In genomic region chr12:132239392-132239791, GRCh38 we compare ENCODE assay signal across 26 cellular contexts.
"Had no signal": no experiment of that assay in that cellular context is flagged by ENCODE, and none has a peak within 500 bp of the region (broad histone marks: within the 10 kb centered on the region; RNA-seq: fewer than 3 reads in every experiment).

No MANE protein-coding gene starts in this region.

- H3K36me3 Mint-ChIP-seq: activated naive CD4-positive, alpha-beta T cell treated with anti-CD3 and anti-CD28 coated beads, Interleukin-2, amount 50 U/mL, for 72 hours; WTC11 had no signal

- H3K4me1 ChIP-seq: ascending aorta, body of pancreas, Peyer's patch, SJSA1 had no signal

- H3K27me3 Mint-ChIP-seq: activated naive CD8-positive, alpha-beta T cell treated with anti-CD3 and anti-CD28 coated beads, Interleukin-2, amount 50 U/mL, for 24 hours had no signal

- H3K4me1 Mint-ChIP-seq: activated naive CD8-positive, alpha-beta T cell treated with anti-CD3 and anti-CD28 coated beads, Interleukin-2, amount 50 U/mL, for 24 hours; WTC11 had no signal

- H3K4me3 ChIP-seq: ascending aorta, body of pancreas, Peyer's patch, SJSA1 had no signal

- H3K4me3 Mint-ChIP-seq: activated CD8-positive, alpha-beta T cell treated with anti-CD3 and anti-CD28 coated beads, Interleukin-2, amount 10 ng/mL, durations not matched to agents 7 days and 5 days; activated naive CD8-positive, alpha-beta T cell treated with anti-CD3 and anti-CD28 coated beads, Interleukin-2, amount 50 U/mL, for 24 hours; T-helper 1 cell treated with Interleukin-12 subunit alpha and Interleukin-12 subunit beta and Interleukin-4 antibody, amounts not matched to agents 30 μg/mL and 1 μg/mL, for 36 hours; WTC11 had no signal

- H3K27me3 ChIP-seq: ascending aorta, body of pancreas, Peyer's patch, SJSA1 had no signal

- DNase-seq: activated CD4-positive, alpha-beta T cell treated with anti-CD3 and anti-CD28 coated beads for 48 hours; activated CD4-positive, alpha-beta T cell treated with anti-CD3 and anti-CD28 coated beads, Interleukin-2, amount 50 U/mL, for 4 hours; activated CD4-positive, CD25-positive, alpha-beta regulatory T cell treated with anti-CD3 and anti-CD28 coated beads, Interleukin-2, amount 50 U/mL, for 72 hours; activated CD8-positive, alpha-beta memory T cell treated with anti-CD3 and anti-CD28 coated beads, Interleukin-2, amount 50 U/mL, for 48 hours; activated CD8-positive, alpha-beta T cell treated with anti-CD3 and anti-CD28 coated beads, Interleukin-2, amount 10 ng/mL, durations not matched to agents 7 days and 5 days; activated effector memory CD4-positive, alpha-beta T cell treated with anti-CD3 and anti-CD28 coated beads, Interleukin-2, amount 50 U/mL, for 16 hours; activated naive CD4-positive, alpha-beta T cell treated with Interleukin-2 at 50 U/mL for 16 hours; activated naive CD8-positive, alpha-beta T cell treated with anti-CD3 and anti-CD28 coated beads, Interleukin-2, amount 50 U/mL, for 24 hours; activated T-cell treated with anti-CD3 and anti-CD28 coated beads, Interleukin-2, amount 50 U/mL, for 1 hour; amniotic stem cell; body of pancreas; central memory CD4-positive, alpha-beta T cell; Karpas-422; NCI-H1105 treated with DMSO at 0.1 percent for 48 hours; NCI-H1436 treated with DMSO at 0.1 percent for 48 hours; NCI-H187 treated with DMSO at 0.1 percent for 48 hours; NCI-H446; NCI-H524; Peyer's patch; SHP77; T-helper 9 cell had no signal

- H3K36me3 ChIP-seq: ascending aorta, Peyer's patch, SJSA1 had no signal

- ATAC-seq: activated CD8-positive, alpha-beta T cell treated with anti-CD3 and anti-CD28 coated beads, Interleukin-2, amount 10 ng/mL, durations not matched to agents 7 days and 5 days; activated naive CD4-positive, alpha-beta T cell treated with anti-CD3 and anti-CD28 coated beads, Interleukin-2, amount 50 U/mL, for 72 hours; activated naive CD8-positive, alpha-beta T cell treated with anti-CD3 and anti-CD28 coated beads, Interleukin-2, amount 50 U/mL, for 24 hours; body of pancreas; WTC11 had no signal

- H3K9me3 ChIP-seq: ascending aorta, body of pancreas, Peyer's patch, SJSA1 had no signal

- H3K9me3 Mint-ChIP-seq: activated naive CD8-positive, alpha-beta T cell treated with anti-CD3 and anti-CD28 coated beads, Interleukin-2, amount 50 U/mL, for 24 hours had no signal

- H3K27ac Mint-ChIP-seq: activated CD8-positive, alpha-beta T cell treated with anti-CD3 and anti-CD28 coated beads, Interleukin-2, amount 10 ng/mL, durations not matched to agents 7 days and 5 days; activated naive CD8-positive, alpha-beta T cell treated with anti-CD3 and anti-CD28 coated beads, Interleukin-2, amount 50 U/mL, for 24 hours; T-helper 1 cell treated with Interleukin-12 subunit alpha and Interleukin-12 subunit beta and Interleukin-4 antibody, amounts not matched to agents 30 μg/mL and 1 μg/mL, for 36 hours; WTC11 had no signal

- H3K27ac ChIP-seq: ascending aorta, body of pancreas, Peyer's patch, SJSA1 had no signal
